Comparison of ENCODE assay signal across 25 cellular contexts in genomic region chr4:39383690-39384089, GRCh38. TPM values are rescaled to one million over a fixed set of nuclear protein-coding genes. Genes with fewer than 3 reads are reported as not detected.
"Had no signal": no experiment of that assay in that cellular context is flagged by ENCODE, and none has a peak within 500 bp of the region (broad histone marks: within the 10 kb centered on the region; RNA-seq: fewer than 3 reads in every experiment).

No MANE protein-coding gene starts in this region.

- H3K27me3 Mint-ChIP-seq: progenitor cell of endocrine pancreas had no signal

- H3K36me3 Mint-ChIP-seq: neural progenitor cell; stimulated activated naive B cell treated with anti-CD40 and anti-IgM and Interleukin-4, amounts not matched to agents 10 μg/mL and 1 μg/mL and 100 μg/mL, for 72 hours had no signal

- H3K27me3 ChIP-seq: ovary, testis, tibial nerve had no signal

- H3K36me3 ChIP-seq: gastroesophageal sphincter, neural progenitor cell, ovary, tibial nerve had no signal

- H3K27ac ChIP-seq: coronary artery, gastroesophageal sphincter, neural progenitor cell, ovary, testis, tibial nerve had no signal

- H2AFZ ChIP-seq: neural progenitor cell had no signal

- H3K27ac Mint-ChIP-seq: immature natural killer cell; natural killer cell treated with Interleukin-12 subunit alpha and Interleukin-12 subunit beta and Interleukin-15 and Interleukin-18, amount 100 ng/mL, for 72 hours; neural progenitor cell; progenitor cell of endocrine pancreas; stimulated activated naive CD8-positive, alpha-beta T cell treated with anti-CD3 and anti-CD28 coated beads, Interleukin-15, amount 100 ng/mL, for 72 hours had no signal

- H3K4me3 ChIP-seq: coronary artery, gastroesophageal sphincter, lung, neural progenitor cell, ovary, tibial nerve had no signal

- DNase-seq: effector CD4-positive, alpha-beta T cell; glutamatergic neuron; immature natural killer cell; left ventricle myocardium superior; mesenchymal stem cell; midbrain; nucleus accumbens; ovary; stimulated activated CD4-positive, alpha-beta T cell treated with anti-CD3 and anti-CD28 coated beads, Interleukin-2, amount 100 ng/mL, for 24 hours; stimulated activated CD4-positive, alpha-beta T cell treated with anti-CD3 and anti-CD28 coated beads, Interleukin-4, amount 100 ng/mL, for 4 hours; stimulated activated naive B cell treated with anti-CD40 and anti-IgM and Interleukin-4, amounts not matched to agents 10 μg/mL and 1 μg/mL and 100 μg/mL, for 72 hours; stimulated activated naive CD8-positive, alpha-beta T cell treated with anti-CD3 and anti-CD28 coated beads, Interleukin-15, amount 100 ng/mL, for 72 hours; testis had no signal

- H3K9ac ChIP-seq: neural progenitor cell had no signal

- FAIRE-seq: keratinocyte had no signal

- H3K4me2 ChIP-seq: neural progenitor cell had no signal

- ATAC-seq: gastroesophageal sphincter; left ventricle myocardium superior; sciatic nerve; stimulated activated naive B cell treated with anti-CD40 and anti-IgM and Interleukin-4, amounts not matched to agents 10 μg/mL and 1 μg/mL and 100 μg/mL, for 72 hours; stimulated activated naive CD8-positive, alpha-beta T cell treated with anti-CD3 and anti-CD28 coated beads, Interleukin-15, amount 100 ng/mL, for 72 hours had no signal

- H3K4me1 ChIP-seq: gastroesophageal sphincter, neural progenitor cell, testis, tibial nerve had no signal

- H3K9me3 ChIP-seq: gastroesophageal sphincter, ovary, testis had no signal

- H3K4me1 Mint-ChIP-seq: immature natural killer cell; neural progenitor cell; stimulated activated naive B cell treated with anti-CD40 and anti-IgM and Interleukin-4, amounts not matched to agents 10 μg/mL and 1 μg/mL and 100 μg/mL, for 72 hours; stimulated activated naive CD8-positive, alpha-beta T cell treated with anti-CD3 and anti-CD28 coated beads, Interleukin-15, amount 100 ng/mL, for 72 hours had no signal

- H3K4me3 Mint-ChIP-seq: immature natural killer cell; natural killer cell treated with Interleukin-12 subunit alpha and Interleukin-12 subunit beta and Interleukin-15 and Interleukin-18, amount 100 ng/mL, for 72 hours; neural progenitor cell; stimulated activated naive B cell treated with anti-CD40 and anti-IgM and Interleukin-4, amounts not matched to agents 10 μg/mL and 1 μg/mL and 100 μg/mL, for 72 hours; stimulated activated naive CD8-positive, alpha-beta T cell treated with anti-CD3 and anti-CD28 coated beads, Interleukin-15, amount 100 ng/mL, for 72 hours had no signal

RNA-seq across cellular contexts. Expression of gene KLB, which starts 23.0 kb away (rescaled TPM):
- total RNA-seq: chondrocyte, fibroblast of villous mesenchyme, renal cortical epithelial cell had no signal
- polyA plus RNA-seq: keratinocyte had no signal
